Comparison of ENCODE assay signal across 23 cellular contexts in the genomic region with DNA sequence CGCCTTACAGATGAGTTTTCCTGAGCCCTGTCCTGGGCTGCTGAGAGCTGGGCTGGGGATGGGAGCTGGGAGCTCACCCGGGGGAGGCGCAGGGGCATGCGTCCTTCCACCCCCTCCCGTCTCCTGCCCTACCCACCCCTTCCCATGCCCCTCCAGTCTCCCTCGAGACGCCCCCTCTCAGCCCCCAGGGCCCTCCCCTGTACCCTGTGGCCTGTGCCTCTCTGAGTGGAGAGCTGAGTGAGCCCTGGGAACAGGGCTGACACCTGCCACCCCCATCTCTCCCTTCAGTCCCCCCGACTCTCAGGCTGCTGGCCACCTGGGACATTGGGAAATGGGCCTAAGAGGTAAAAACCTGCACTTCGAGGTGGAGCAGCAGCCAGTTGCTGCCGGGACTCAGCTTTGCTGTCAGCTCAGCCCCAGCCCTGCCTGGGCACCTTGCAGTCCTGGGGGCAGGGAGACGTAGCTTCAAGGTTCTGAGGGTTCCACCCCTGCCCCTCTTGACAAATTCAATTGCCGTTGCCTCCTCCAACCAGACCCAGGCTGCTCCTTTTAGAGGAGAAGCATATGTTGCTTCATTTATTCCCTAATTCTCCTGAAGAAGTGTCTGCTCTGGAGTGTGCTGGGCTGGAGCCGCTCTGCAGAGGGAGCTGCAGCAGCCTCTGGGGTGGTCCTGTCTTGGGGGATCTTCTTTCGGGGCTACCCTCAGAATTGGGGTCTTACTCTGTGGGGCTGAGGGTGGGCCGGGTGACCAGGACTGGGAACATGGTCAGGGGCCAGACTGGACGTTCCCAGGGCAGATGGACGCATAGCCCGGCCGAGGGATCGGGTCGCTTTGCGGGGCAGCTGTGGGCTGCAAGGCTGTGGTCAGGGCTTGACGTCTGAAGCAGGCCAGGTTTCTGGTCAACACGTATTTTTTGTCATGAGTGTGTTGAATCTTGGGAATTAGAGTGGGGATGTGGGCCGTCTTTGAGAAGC.
DNase-seq lines count a peak whose midpoint lies in the region; ATAC-seq and TF ChIP-seq lines count a peak whose summit lies in the region.
"Had no signal": no experiment of that assay in that cellular context is flagged by ENCODE, and none has a peak within 500 bp of the region (broad histone marks: within the 10 kb centered on the region; RNA-seq: fewer than 3 reads in every experiment).

No MANE protein-coding gene starts in this region.

- H3K4me1 Mint-ChIP-seq in activated CD8-positive, alpha-beta memory T cell treated with anti-CD3 and anti-CD28 coated beads, Interleukin-2, amount 10 ng/mL, durations not matched to agents 7 days and 5 days, result peaks cover 29% of the 10 kb centered on the region
- H3K4me1 Mint-ChIP-seq in WTC11, result no peaks in the 10 kb centered on the region

- in situ Hi-C loops in transverse colon (cut with MboI; ENCODE audit: low pct_ligation_motif_present in 1 of 4, low pct_unique_long_range_greater_than_20kb in 1 of 4, low sequenced_read_pairs in 3 of 4), result no loop called here

- peak; percentile 44 for DNase-seq in activated CD8-positive, alpha-beta memory T cell treated with anti-CD3 and anti-CD28 coated beads, Interleukin-2, amount 50 U/mL, for 48 hours
- DNase-seq in activated CD8-positive, alpha-beta memory T cell treated with anti-CD3 and anti-CD28 coated beads, Interleukin-2, amount 10 ng/mL, durations not matched to agents 7 days and 5 days, result no peak
- peak; percentile 7 for DNase-seq in WTC11 (ENCODE audit: low spot score)
- peak; percentile 32 for DNase-seq in lower lobe of right lung
- peak; percentile 14 to 57 for DNase-seq in tibial artery
- no peak for DNase-seq in transverse colon
- no peak for DNase-seq in NCI-H1694 (lab: John Stamatoyannopoulos, UW)
- DNase-seq: Calu3; EL; H7; hippocampal formation; mesendoderm; NCI-H1930; NCI-H2227 treated with DMSO at 0.1 percent for 48 hours; NCI-H774; stimulated activated CD4-positive, alpha-beta T cell treated with anti-CD3 and anti-CD28 coated beads, Interleukin-1b, Interleukin-23, amount 100 ng/mL, for 48 hours; stimulated activated naive CD4-positive, alpha-beta T cell treated with Interleukin-2 at 50 U/mL for 16 hours; T-helper 17 cell had no signal

- intact Hi-C loops in lower lobe of right lung (cut with DNase I) (no loop called here), tibial artery (cut with DNase I; ENCODE audit: low total_unique reads) (no loop called here), transverse colon (cut with DNase I; ENCODE audit: low total_unique reads) (no loop called here)

- H3K4me3 Mint-ChIP-seq in activated CD8-positive, alpha-beta memory T cell treated with anti-CD3 and anti-CD28 coated beads, Interleukin-2, amount 10 ng/mL, durations not matched to agents 7 days and 5 days, result no peak overlapping the region
- no peak overlapping the region for H3K4me3 Mint-ChIP-seq in WTC11
- H3K4me3 Mint-ChIP-seq: naive thymus-derived CD8-positive, alpha-beta T cell; T-helper 17 cell had no signal

- WGBS in transverse colon (ENCODE audit: low coverage in 1 of 2), 2 donors, result 80 to 83% methylated on average over 1 to 24 of the region's 25 CpGs

- no peak overlapping the region for H3K27ac Mint-ChIP-seq in activated CD8-positive, alpha-beta memory T cell treated with anti-CD3 and anti-CD28 coated beads, Interleukin-2, amount 10 ng/mL, durations not matched to agents 7 days and 5 days
- H3K27ac Mint-ChIP-seq in WTC11, result no peak overlapping the region
- H3K27ac Mint-ChIP-seq: naive thymus-derived CD8-positive, alpha-beta T cell; T-helper 17 cell had no signal

- H3K36me3 Mint-ChIP-seq in activated CD8-positive, alpha-beta memory T cell treated with anti-CD3 and anti-CD28 coated beads, Interleukin-2, amount 10 ng/mL, durations not matched to agents 7 days and 5 days, result no peaks in the 10 kb centered on the region
- H3K36me3 Mint-ChIP-seq in WTC11, result no peaks in the 10 kb centered on the region
- H3K36me3 Mint-ChIP-seq: naive thymus-derived CD8-positive, alpha-beta T cell had no signal

- H3K27ac ChIP-seq in lower lobe of right lung (no peak overlapping the region), tibial artery (no peak overlapping the region), transverse colon (no peak overlapping the region)
- H3K27ac ChIP-seq: KMS-11, SJSA1 had no signal

- TF ChIP-seq CTCF in WTC11 (IDR thresholded peaks at IDR 0.05) (no peak), lower lobe of right lung (IDR thresholded peaks at IDR 0.05) (no peak), tibial artery (IDR thresholded peaks at IDR 0.05) (no peak), transverse colon (IDR thresholded peaks at IDR 0.05) (no peak)

- TF ChIP-seq POLR2A in transverse colon (IDR thresholded peaks at IDR 0.05), result no peak

- H3K27me3 ChIP-seq in lower lobe of right lung (ENCODE audit: low read depth) (no peaks in the 10 kb centered on the region), tibial artery (no peaks in the 10 kb centered on the region), transverse colon (no peaks in the 10 kb centered on the region)
- H3K27me3 ChIP-seq: SJSA1, tibial nerve had no signal

- no peak for ATAC-seq in activated CD8-positive, alpha-beta memory T cell treated with anti-CD3 and anti-CD28 coated beads, Interleukin-2, amount 10 ng/mL, durations not matched to agents 7 days and 5 days
- ATAC-seq in WTC11 (no peak), lower lobe of right lung (no peak)
- no peak for ATAC-seq in activated CD4-positive, CD25-positive, alpha-beta regulatory T cell treated with anti-CD3 and anti-CD28 coated beads, Interleukin-2, amount 50 U/mL, for 24 hours
- ATAC-seq: naive thymus-derived CD8-positive, alpha-beta T cell; T-helper 17 cell had no signal

- peaks cover 4% of the 10 kb centered on the region for H3K4me1 ChIP-seq in lower lobe of right lung
- H3K4me1 ChIP-seq in tibial artery, result no peaks in the 10 kb centered on the region
- H3K4me1 ChIP-seq in transverse colon, result no peaks in the 10 kb centered on the region
- H3K4me1 ChIP-seq: SJSA1 had no signal

- TF ChIP-seq EP300 in transverse colon (IDR thresholded peaks at IDR 0.05; ENCODE audit: low read depth), result no peak

- peaks cover 8% of the 10 kb centered on the region for H3K36me3 ChIP-seq in lower lobe of right lung
- H3K36me3 ChIP-seq in tibial artery, result no peaks in the 10 kb centered on the region
- H3K36me3 ChIP-seq in transverse colon, result no peaks in the 10 kb centered on the region
- H3K36me3 ChIP-seq: SJSA1 had no signal

- H3K9me3 ChIP-seq in lower lobe of right lung (no peaks in the 10 kb centered on the region), tibial artery (no peaks in the 10 kb centered on the region), transverse colon (no peaks in the 10 kb centered on the region)
- H3K9me3 ChIP-seq: SJSA1, tibial nerve had no signal

- H3K9me3 Mint-ChIP-seq in activated CD8-positive, alpha-beta memory T cell treated with anti-CD3 and anti-CD28 coated beads, Interleukin-2, amount 10 ng/mL, durations not matched to agents 7 days and 5 days (ENCODE audit: low read depth), result no peaks in the 10 kb centered on the region
- no peaks in the 10 kb centered on the region for H3K9me3 Mint-ChIP-seq in WTC11
- H3K9me3 Mint-ChIP-seq: naive thymus-derived CD8-positive, alpha-beta T cell had no signal

- H3K27me3 Mint-ChIP-seq in activated CD8-positive, alpha-beta memory T cell treated with anti-CD3 and anti-CD28 coated beads, Interleukin-2, amount 10 ng/mL, durations not matched to agents 7 days and 5 days, result no peaks in the 10 kb centered on the region
- no peaks in the 10 kb centered on the region for H3K27me3 Mint-ChIP-seq in WTC11 (ENCODE audit: low read depth)

- H3K4me3 ChIP-seq in lower lobe of right lung (no peak overlapping the region), tibial artery (no peak overlapping the region), transverse colon (no peak overlapping the region)
- H3K4me3 ChIP-seq: SJSA1, tibial nerve had no signal

- CTCF ChIA-PET in activated CD8-positive, alpha-beta memory T cell treated with anti-CD3 and anti-CD28 coated beads, Interleukin-2, amount 10 ng/mL, durations not matched to agents 7 days and 5 days (lab: Charles Lee), result interaction anchor here (0.5 to 1.5 kb wide), 2 partner anchors 11 to 110 kb away, joined by 6 read pairs; no protein-coding TSS in a partner anchor
- CTCF ChIA-PET in WTC11 (lab: Charles Lee), result interaction anchor here (0.9 to 1.9 kb wide), 4 partner anchors 9 to 37 kb away, joined by 3 to 14 read pairs (median 6); no protein-coding TSS in a partner anchor

- POLR2A ChIA-PET in WTC11 (lab: Charles Lee), result no interaction called here

TF ChIP-seq in WTC11, 78 proteins besides CTCF, POLR2A, EP300 and RAD21:
- TF ChIP-seq, protein P1, sequence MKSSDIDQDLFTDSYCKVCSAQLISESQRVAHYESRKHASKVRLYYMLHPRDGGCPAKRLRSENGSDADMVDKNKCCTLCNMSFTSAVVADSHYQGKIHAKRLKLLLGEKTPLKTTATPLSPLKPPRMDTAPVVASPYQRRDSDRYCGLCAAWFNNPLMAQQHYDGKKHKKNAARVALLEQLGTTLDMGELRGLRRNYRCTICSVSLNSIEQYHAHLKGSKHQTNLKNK (CRISPR knock-in tag; IDR thresholded peaks at IDR 0.05), result no peak
- TF ChIP-seq, protein P2, sequence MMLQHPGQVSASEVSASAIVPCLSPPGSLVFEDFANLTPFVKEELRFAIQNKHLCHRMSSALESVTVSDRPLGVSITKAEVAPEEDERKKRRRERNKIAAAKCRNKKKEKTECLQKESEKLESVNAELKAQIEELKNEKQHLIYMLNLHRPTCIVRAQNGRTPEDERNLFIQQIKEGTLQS (CRISPR knock-in tag; conservative IDR thresholded peaks at IDR 0.05), result no peak
- TF ChIP-seq NR2C2 (CRISPR knock-in tag; IDR thresholded peaks at IDR 0.05), result no peak

Comparison
In these comparisons a context has a peak if more than half of its experiments do, and no peak if none do; other contexts are left out.
1. DNase-seq: peak in activated CD8-positive, alpha-beta memory T cell treated with anti-CD3 and anti-CD28 coated beads, Interleukin-2, amount 50 U/mL, for 48 hours (single experiment), WTC11 (single experiment), lower lobe of right lung (single experiment) and tibial artery (2 of 2); none in activated CD8-positive, alpha-beta memory T cell treated with anti-CD3 and anti-CD28 coated beads, Interleukin-2, amount 10 ng/mL, durations not matched to agents 7 days and 5 days (single experiment), transverse colon (single experiment) and NCI-H1694 (single experiment).